9 cellular contexts compared by ENCODE assay signal in genomic region chr10:46284286-46285229, GRCh38. TPM values are rescaled to one million over a fixed set of nuclear protein-coding genes. Genes with fewer than 3 reads are reported as not detected.
DNase-seq lines count a peak whose midpoint lies in the region; ATAC-seq lines count a peak whose summit lies in the region.
"Had no signal": no experiment of that assay in that cellular context is flagged by ENCODE, and none has a peak within 500 bp of the region (broad histone marks: within the 10 kb centered on the region; RNA-seq: fewer than 3 reads in every experiment).

No MANE protein-coding gene starts in this region.

- H2BK120ac ChIP-seq in mesendoderm (ENCODE audit: low read depth, low read length): no peak overlapping the region

- peak overlapping the region; percentile 69 for H3K27ac ChIP-seq in mesendoderm (ENCODE audit: low read depth, low read length)

- H3K4me3 Mint-ChIP-seq in activated CD8-positive, alpha-beta T cell treated with anti-CD3 and anti-CD28 coated beads, Interleukin-2, amount 10 ng/mL, durations not matched to agents 7 days and 5 days: peak overlapping the region; percentile 78
- H3K4me3 Mint-ChIP-seq in effector memory CD8-positive, alpha-beta T cell: peak overlapping the region; percentile 60 to 89

- H3K36me3 Mint-ChIP-seq in activated CD8-positive, alpha-beta T cell treated with anti-CD3 and anti-CD28 coated beads, Interleukin-2, amount 10 ng/mL, durations not matched to agents 7 days and 5 days (ENCODE audit: low read depth): no peaks in the 10 kb centered on the region
- H3K36me3 Mint-ChIP-seq in effector memory CD8-positive, alpha-beta T cell (ENCODE audit: insufficient read depth): peaks cover 3% of the 10 kb centered on the region

- H3K9ac ChIP-seq in mesendoderm (ENCODE audit: low read length): peak overlapping the region; percentile 77

- peak overlapping the region; percentile 28 for H3K4me2 ChIP-seq in mesendoderm (ENCODE audit: low read length)

- H3K36me3 ChIP-seq in mesendoderm (ENCODE audit: control insufficient read depth, insufficient read depth, low read length): no peaks in the 10 kb centered on the region

- H2BK15ac ChIP-seq in mesendoderm (replicated peaks; ENCODE audit: low read depth): no peak overlapping the region

- peak overlapping the region; percentile 85 for H3K56ac ChIP-seq in mesendoderm (ENCODE audit: low read length)

- H3K4me1 ChIP-seq in mesendoderm (ENCODE audit: control insufficient read depth, low read depth, low read length): peaks cover 6% of the 10 kb centered on the region

- peak overlapping the region; percentile 87 for H3K27ac Mint-ChIP-seq in activated CD8-positive, alpha-beta T cell treated with anti-CD3 and anti-CD28 coated beads, Interleukin-2, amount 10 ng/mL, durations not matched to agents 7 days and 5 days
- H3K27ac Mint-ChIP-seq in effector memory CD8-positive, alpha-beta T cell: peak overlapping the region in 1 of 2 donors; percentile 77

- peak; percentile 93 for ATAC-seq in GM19035 (IDR thresholded peaks at IDR 0.05; ENCODE audit: unreplicated experiment)
- peak; percentile 89 for ATAC-seq in HG03342 (IDR thresholded peaks at IDR 0.05; ENCODE audit: unreplicated experiment)
- peak; percentile 88 for ATAC-seq in activated CD8-positive, alpha-beta T cell treated with anti-CD3 and anti-CD28 coated beads, Interleukin-2, amount 10 ng/mL, durations not matched to agents 7 days and 5 days
- peak; percentile 72 for ATAC-seq in effector memory CD8-positive, alpha-beta T cell (replicated peaks)

- DNase-seq in AG20443 (ENCODE audit: low spot score) (peak; percentile 96), NCI-H748 treated with DMSO at 0.1 percent for 48 hours (lab: John Stamatoyannopoulos, UW) (peak; percentile 69), mesendoderm (peak; percentile 93)
- peak; percentile 84 for DNase-seq in activated CD8-positive, alpha-beta T cell treated with anti-CD3 and anti-CD28 coated beads, Interleukin-2, amount 10 ng/mL, durations not matched to agents 7 days and 5 days
- DNase-seq in effector memory CD8-positive, alpha-beta T cell: peak; percentile 54 to 64 (median 64)
- peak; percentile 39 for DNase-seq in stimulated activated CD8-positive, alpha-beta memory T cell treated with anti-CD3 and anti-CD28 coated beads, Interleukin-15, amount 100 ng/mL, for 1 hour (ENCODE audit: low read depth)

- no peak overlapping the region for H4K8ac ChIP-seq in mesendoderm (ENCODE audit: low read depth, low read length)

- no peak overlapping the region for H3K23ac ChIP-seq in mesendoderm (ENCODE audit: low read length)

- H3K27me3 Mint-ChIP-seq in activated CD8-positive, alpha-beta T cell treated with anti-CD3 and anti-CD28 coated beads, Interleukin-2, amount 10 ng/mL, durations not matched to agents 7 days and 5 days (ENCODE audit: low read depth): peaks cover 21% of the 10 kb centered on the region
- peaks cover 0 to 9% of the 10 kb centered on the region in 2 donors for H3K27me3 Mint-ChIP-seq in effector memory CD8-positive, alpha-beta T cell

- no peaks in the 10 kb centered on the region for H3K9me3 Mint-ChIP-seq in activated CD8-positive, alpha-beta T cell treated with anti-CD3 and anti-CD28 coated beads, Interleukin-2, amount 10 ng/mL, durations not matched to agents 7 days and 5 days (ENCODE audit: insufficient read depth)
- no peaks in the 10 kb centered on the region for H3K9me3 Mint-ChIP-seq in effector memory CD8-positive, alpha-beta T cell

- H3K18ac ChIP-seq in mesendoderm (ENCODE audit: low read length): peak overlapping the region; percentile 97

- POLR2A ChIA-PET in activated CD8-positive, alpha-beta T cell treated with anti-CD3 and anti-CD28 coated beads, Interleukin-2, amount 10 ng/mL, durations not matched to agents 7 days and 5 days (lab: Charles Lee): interaction anchor here (1.8 to 1.9 kb wide), 2 partner anchors 16 to 1096 kb away, joined by 7 to 9 read pairs; no protein-coding TSS in a partner anchor

- no peaks in the 10 kb centered on the region for H3K27me3 ChIP-seq in mesendoderm (ENCODE audit: insufficient read depth, low read length, poor library complexity)

- CTCF ChIA-PET in activated CD8-positive, alpha-beta T cell treated with anti-CD3 and anti-CD28 coated beads, Interleukin-2, amount 10 ng/mL, durations not matched to agents 7 days and 5 days (lab: Charles Lee): interaction anchor here (1.0 to 1.8 kb wide), 2 partner anchors 16 to 1095 kb away, joined by 4 to 11 read pairs; no protein-coding TSS in a partner anchor

- H4K5ac ChIP-seq in mesendoderm (ENCODE audit: low read length): no peak overlapping the region

- H2AK5ac ChIP-seq in mesendoderm (ENCODE audit: low read length): no peak overlapping the region

- H3K4me3 ChIP-seq in mesendoderm (ENCODE audit: low read length): peak overlapping the region; percentile 43

- H2BK5ac ChIP-seq in mesendoderm (ENCODE audit: low read length): peak overlapping the region; percentile 10

- H3K79me1 ChIP-seq in mesendoderm (ENCODE audit: low read length): no peaks in the 10 kb centered on the region

- WGBS in mesendoderm (ENCODE audit: extremely low coverage, insufficient coverage, low lambda C conversion rate): no CpG with 5 or more reads among the region's 82 CpGs

- peaks cover 34% of the 10 kb centered on the region for H3K4me1 Mint-ChIP-seq in activated CD8-positive, alpha-beta T cell treated with anti-CD3 and anti-CD28 coated beads, Interleukin-2, amount 10 ng/mL, durations not matched to agents 7 days and 5 days (ENCODE audit: low read depth)
- H3K4me1 Mint-ChIP-seq in effector memory CD8-positive, alpha-beta T cell (ENCODE audit: low read depth in 2 of 2): peaks cover 14 to 15% of the 10 kb centered on the region in 2 donors

- no peaks in the 10 kb centered on the region for H3K79me2 ChIP-seq in mesendoderm (ENCODE audit: control insufficient read depth, insufficient read depth, low read length)

- H3K4ac ChIP-seq in mesendoderm (ENCODE audit: low read depth, low read length): peak overlapping the region; percentile 43

RNA-seq across cellular contexts. Expression of gene ANTXRL, which starts 2.2 kb away (rescaled TPM):
- total RNA-seq in activated CD8-positive, alpha-beta T cell treated with anti-CD3 and anti-CD28 coated beads, Interleukin-2, amount 10 ng/mL, durations not matched to agents 7 days and 5 days: not detected
- polyA plus RNA-seq in mesendoderm (2013, experiment 1 of 2): not detected
- not detected for polyA plus RNA-seq in mesendoderm (2013, experiment 2 of 2)
- total RNA-seq: T-helper 2 cell treated with Interferon-gamma antibody and Interleukin-4, amounts not matched to agents 100 ng/mL and 5 ng/mL, for 36 hours had no signal

Comparison
In these comparisons a context has a peak if more than half of its experiments do, and no peak if none do; other contexts are left out.
1. Peak in every context shown above with its lines: DNase-seq, ATAC-seq, H3K4me3 ChIP-seq and H3K27ac ChIP-seq.
2. DNase-seq: peak in every context shown above with its lines; median percentile 96 in AG20443; 93 in mesendoderm; 84 in activated CD8-positive, alpha-beta T cell treated with anti-CD3 and anti-CD28 coated beads, Interleukin-2, amount 10 ng/mL, durations not matched to agents 7 days and 5 days; 69 in NCI-H748 treated with DMSO at 0.1 percent for 48 hours; 64 in effector memory CD8-positive, alpha-beta T cell; 39 in stimulated activated CD8-positive, alpha-beta memory T cell treated with anti-CD3 and anti-CD28 coated beads, Interleukin-15, amount 100 ng/mL, for 1 hour.